ENCODE assay signal across 15 cellular contexts in genomic region chr16:66273036-66273435, GRCh38.
DNase-seq lines count a peak whose midpoint lies in the region; ATAC-seq and TF ChIP-seq lines count a peak whose summit lies in the region.
"Had no signal": no experiment of that assay in that cellular context is flagged by ENCODE, and none has a peak within 500 bp of the region (broad histone marks: within the 10 kb centered on the region; RNA-seq: fewer than 3 reads in every experiment).

No MANE protein-coding gene starts in this region.

- H3K4me3 ChIP-seq in vagina (no peak overlapping the region), body of pancreas (no peak overlapping the region)
- H3K4me3 ChIP-seq: GM12878, HAP-1 had no signal

- H3K4me3 Mint-ChIP-seq in nephron: no peak overlapping the region
- H3K4me3 Mint-ChIP-seq: B cell; CD4-positive, alpha-beta memory T cell had no signal

- no peaks in the 10 kb centered on the region for H3K27me3 ChIP-seq in vagina
- no peaks in the 10 kb centered on the region for H3K27me3 ChIP-seq in body of pancreas

- DNase-seq in activated effector memory CD4-positive, alpha-beta T cell treated with anti-CD3 and anti-CD28 coated beads, Interleukin-2, amount 50 U/mL, for 16 hours: peak; percentile 6
- DNase-seq in activated effector memory CD4-positive, alpha-beta T cell treated with Interleukin-2 at 50 U/mL for 16 hours: no peak
- DNase-seq in ecto neural progenitor cell (ENCODE audit: low spot score) (peak; percentile 19), vagina (ENCODE audit: extremely low spot score in 2 of 2) (peak; percentile 34 to 72), body of pancreas (no peak), activated gamma-delta T cell treated with Interleukin-2 at 50 U/mL for 16 hours (no peak)
- no peak for DNase-seq in activated naive CD4-positive, alpha-beta T cell treated with anti-CD3 and anti-CD28 coated beads, Interleukin-2, amount 50 U/mL, for 72 hours (ENCODE audit: low spot score in 2 of 2)
- DNase-seq: CD4-positive, alpha-beta memory T cell; DMS79; GOT3 had no signal

- TF ChIP-seq CTCF in nephron (IDR thresholded peaks at IDR 0.05; ENCODE audit: unreplicated experiment in 3 of 3) (no peak), vagina (IDR thresholded peaks at IDR 0.05) (no peak), body of pancreas (IDR thresholded peaks at IDR 0.05) (no peak)

- TF ChIP-seq POLR2A in vagina (IDR thresholded peaks at IDR 0.05): no peak
- no peak for TF ChIP-seq POLR2A in body of pancreas (IDR thresholded peaks at IDR 0.05)

- H3K9me3 Mint-ChIP-seq in nephron: peaks cover 13% of the 10 kb centered on the region
- H3K9me3 Mint-ChIP-seq in activated naive CD4-positive, alpha-beta T cell treated with anti-CD3 and anti-CD28 coated beads, Interleukin-2, amount 50 U/mL, for 72 hours: peaks cover 0 to 4% of the 10 kb centered on the region in 2 donors

- intact Hi-C loops in vagina (cut with DNase I): no loop called here
- intact Hi-C loops in body of pancreas (cut with DNase I): no loop called here

- 59 to 65% methylated on average over 4 of the region's 4 CpGs for WGBS in body of pancreas, 2 donors

- H3K9me3 ChIP-seq in vagina: no peaks in the 10 kb centered on the region
- no peaks in the 10 kb centered on the region for H3K9me3 ChIP-seq in body of pancreas
- H3K9me3 ChIP-seq: HAP-1 had no signal

- ATAC-seq in body of pancreas: no peak
- no peak for ATAC-seq in activated naive CD4-positive, alpha-beta T cell treated with anti-CD3 and anti-CD28 coated beads, Interleukin-2, amount 50 U/mL, for 72 hours
- ATAC-seq: GM12878 had no signal

- H3K4me1 Mint-ChIP-seq in nephron: peaks cover 40% of the 10 kb centered on the region

- no peak overlapping the region for H3K27ac ChIP-seq in vagina
- no peak overlapping the region for H3K27ac ChIP-seq in body of pancreas
- H3K27ac ChIP-seq: C4-2B had no signal

- H3K27me3 Mint-ChIP-seq in nephron (ENCODE audit: low read depth): peaks cover 3% of the 10 kb centered on the region

- H3K36me3 ChIP-seq in vagina: no peaks in the 10 kb centered on the region
- no peaks in the 10 kb centered on the region for H3K36me3 ChIP-seq in body of pancreas (replicated peaks in 1 of 2; ENCODE audit: insufficient read depth in 1 of 2, low read depth in 2 of 2)
- H3K36me3 ChIP-seq: HAP-1 had no signal

- H3K27ac Mint-ChIP-seq in nephron: peak overlapping the region; percentile 18 to 76 (median 47)
- no peak overlapping the region for H3K27ac Mint-ChIP-seq in activated naive CD4-positive, alpha-beta T cell treated with anti-CD3 and anti-CD28 coated beads, Interleukin-2, amount 50 U/mL, for 72 hours
- H3K27ac Mint-ChIP-seq: B cell had no signal

- H3K36me3 Mint-ChIP-seq in nephron (ENCODE audit: low read depth): peaks cover 8% of the 10 kb centered on the region
- H3K36me3 Mint-ChIP-seq in activated naive CD4-positive, alpha-beta T cell treated with anti-CD3 and anti-CD28 coated beads, Interleukin-2, amount 50 U/mL, for 72 hours: peaks cover 0 to 7% of the 10 kb centered on the region in 2 donors
- H3K36me3 Mint-ChIP-seq: CD4-positive, alpha-beta memory T cell had no signal

- H3K4me1 ChIP-seq in vagina (peaks cover 28% of the 10 kb centered on the region), body of pancreas (peaks cover 8% of the 10 kb centered on the region)
- H3K4me1 ChIP-seq: HAP-1 had no signal

Comparison
In these comparisons a context has a peak if more than half of its experiments do, and no peak if none do; other contexts are left out.
1. DNase-seq: peak in activated effector memory CD4-positive, alpha-beta T cell treated with anti-CD3 and anti-CD28 coated beads, Interleukin-2, amount 50 U/mL, for 16 hours (single experiment), ecto neural progenitor cell (single experiment) and vagina (2 of 2); none in activated effector memory CD4-positive, alpha-beta T cell treated with Interleukin-2 at 50 U/mL for 16 hours (single experiment), body of pancreas (0 of 4), activated gamma-delta T cell treated with Interleukin-2 at 50 U/mL for 16 hours (single experiment) and activated naive CD4-positive, alpha-beta T cell treated with anti-CD3 and anti-CD28 coated beads, Interleukin-2, amount 50 U/mL, for 72 hours (0 of 2).
2. H3K27ac Mint-ChIP-seq: peak in nephron (3 of 3); none in activated naive CD4-positive, alpha-beta T cell treated with anti-CD3 and anti-CD28 coated beads, Interleukin-2, amount 50 U/mL, for 72 hours (0 of 2).